ENCODE assay signal across 23 cellular contexts in genomic region chr1:150017206-150017750, GRCh38. TPM values are rescaled to one million over a fixed set of nuclear protein-coding genes. Genes with fewer than 3 reads are reported as not detected.
DNase-seq lines count a peak whose midpoint lies in the region; ATAC-seq, FAIRE-seq and TF ChIP-seq lines count a peak whose summit lies in the region.
"Had no signal": no experiment of that assay in that cellular context is flagged by ENCODE, and none has a peak within 500 bp of the region (broad histone marks: within the 10 kb centered on the region; RNA-seq: fewer than 3 reads in every experiment).

No MANE protein-coding gene starts in this region.

- in situ Hi-C loops in G401 (cut with HindIII; ENCODE audit: low sequenced_read_pairs), result no loop called here

- DNase-seq in HT-29 (ENCODE audit: low spot score), result peak; percentile 42
- peak; percentile 91 for DNase-seq in bronchial epithelial cell (ENCODE audit: low read depth)
- DNase-seq in lower lobe of right lung, result peak; percentile 53
- no peak for DNase-seq in caudate nucleus (lab: John Stamatoyannopoulos, UW)
- DNase-seq in aorta, result no peak
- no peak for DNase-seq in G401 (ENCODE audit: low spot score)
- DNase-seq: activated CD4-positive, alpha-beta memory T cell treated with anti-CD3 and anti-CD28 coated beads for 36 hours; activated T-cell treated with anti-CD3 and anti-CD28 coated beads, Interleukin-2, amount 50 U/mL, for 48 hours; CD4-positive, alpha-beta memory T cell; central memory CD4-positive, alpha-beta T cell; effector memory CD8-positive, alpha-beta T cell; GM23248; MG63; NCI-H1694; NCI-H510A; stimulated activated CD4-positive, alpha-beta T cell treated with anti-CD3 and anti-CD28 coated beads, Interleukin-12 subunit alpha, Interleukin-12 subunit beta, amount 100 ng/mL, for 4 hours had no signal

- intact Hi-C loops in lower lobe of right lung (cut with DNase I), result no loop called here
- intact Hi-C loops in aorta (cut with DNase I), result no loop called here

- no peak for TF ChIP-seq CTCF in 22Rv1 (IDR thresholded peaks at IDR 0.05)
- no peak for TF ChIP-seq CTCF in bronchial epithelial cell (IDR thresholded peaks at IDR 0.05; ENCODE audit: insufficient read depth, low read length, severe bottlenecking)
- no peak for TF ChIP-seq CTCF in lower lobe of right lung (IDR thresholded peaks at IDR 0.05)

- no peaks in the 10 kb centered on the region for H3K9me3 ChIP-seq in lower lobe of right lung
- H3K9me3 ChIP-seq in aorta (ENCODE audit: control insufficient read depth, low read length), result no peaks in the 10 kb centered on the region
- H3K9me3 ChIP-seq: MG63, prostate gland had no signal

- H3K4me3 ChIP-seq in bronchial epithelial cell (ENCODE audit: low read depth, low read length), result no peak overlapping the region
- no peak overlapping the region for H3K4me3 ChIP-seq in lower lobe of right lung
- no peak overlapping the region for H3K4me3 ChIP-seq in aorta (ENCODE audit: low read length in 2 of 2)
- H3K4me3 ChIP-seq: GM23248, MG63, prostate gland had no signal

- H3K4me1 ChIP-seq in lower lobe of right lung, result peaks cover 11% of the 10 kb centered on the region
- H3K4me1 ChIP-seq in aorta (ENCODE audit: control insufficient read depth in 1 of 2, insufficient read depth in 2 of 2, low read length in 2 of 2), result peaks cover 0 to 5% of the 10 kb centered on the region in 2 donors
- H3K4me1 ChIP-seq: prostate gland had no signal

- H3K36me3 ChIP-seq in bronchial epithelial cell (ENCODE audit: control insufficient read depth, insufficient read depth, low read length) (no peaks in the 10 kb centered on the region), lower lobe of right lung (no peaks in the 10 kb centered on the region), aorta (ENCODE audit: control insufficient read depth in 1 of 2, insufficient read depth in 2 of 2, low read length in 1 of 2) (no peaks in the 10 kb centered on the region)
- H3K36me3 ChIP-seq: MG63, prostate gland had no signal

- peak; percentile 47 for FAIRE-seq in bronchial epithelial cell (lab: Jason Lieb, UNC)
- FAIRE-seq: urothelium cell line had no signal

- H3K27ac ChIP-seq in 22Rv1 (peak overlapping the region; percentile 95), lower lobe of right lung (peak overlapping the region; percentile 77), caudate nucleus (ENCODE audit: low read depth, low read length) (no peak overlapping the region), aorta (ENCODE audit: low read depth in 1 of 2, low read length in 2 of 2) (no peak overlapping the region)
- H3K27ac ChIP-seq: GM23248, prostate gland had no signal

- H3K27me3 ChIP-seq in bronchial epithelial cell (ENCODE audit: control insufficient read depth, insufficient read depth, low read length) (no peaks in the 10 kb centered on the region), lower lobe of right lung (ENCODE audit: low read depth) (no peaks in the 10 kb centered on the region), aorta (ENCODE audit: control insufficient read depth in 1 of 2, insufficient read depth in 2 of 2, low read length in 1 of 2) (no peaks in the 10 kb centered on the region)
- H3K27me3 ChIP-seq: MG63 had no signal

- ATAC-seq in lower lobe of right lung (peak; percentile 96 to 97), GM21423 (IDR thresholded peaks at IDR 0.05; ENCODE audit: unreplicated experiment) (no peak), aorta (ENCODE audit: low FRiP score) (no peak)
- ATAC-seq: effector memory CD8-positive, alpha-beta T cell; natural killer cell treated with Interleukin-12 subunit alpha and Interleukin-12 subunit beta and Interleukin-15 and Interleukin-18, amount 100 ng/mL, for 72 hours; SK-N-SH treated with all-trans-retinoic acid at 6 μM for 48 hours; stimulated activated memory B cell treated with anti-CD40 and anti-IgM and Interleukin-4, amounts not matched to agents 10 μg/mL and 1 μg/mL and 100 μg/mL, for 72 hours had no signal

RNA-seq across cellular contexts. Expression of gene OTUD7B, which starts 6.8 kb away (rescaled TPM):
- 5.9 and 6.2 TPM in 2 replicates for total RNA-seq in HT-29 (2014; rRNA removed; shearing (Covaris generic))
- total RNA-seq in bronchial epithelial cell (15.3 and 19.2 TPM in 2 replicates), lower lobe of right lung (29.5 TPM), aorta (10 to 100 TPM; 36.0 to 41.2 TPM)
- polyA plus RNA-seq in aorta, result 1 to 10 TPM; 6.3 to 6.9 TPM
- total RNA-seq in G401 (2014; rRNA removed; shearing (Covaris generic)), result 6.0 and 11.9 TPM in 2 replicates

RNA-seq across cellular contexts. Expression of gene VPS45, which starts 50.3 kb away (rescaled TPM):
- total RNA-seq in HT-29 (2014; rRNA removed; shearing (Covaris generic)), result 8.7 and 10.5 TPM in 2 replicates
- total RNA-seq in bronchial epithelial cell (21.6 and 29.3 TPM in 2 replicates), lower lobe of right lung (36.1 TPM), aorta (10 to 100 TPM; 52.6 to 58.2 TPM)
- polyA plus RNA-seq in aorta, result 10 to 100 TPM; 19.7 to 39.7 TPM
- total RNA-seq in G401 (2014; rRNA removed; shearing (Covaris generic)), result 35.3 and 43.2 TPM in 2 replicates

Comparison
In these comparisons a context has a peak if more than half of its experiments do, and no peak if none do; other contexts are left out.
1. H3K27ac ChIP-seq: peak in 22Rv1 (single experiment) and lower lobe of right lung (single experiment); none in caudate nucleus (single experiment) and aorta (0 of 2).
2. DNase-seq: peak in HT-29 (single experiment), bronchial epithelial cell (single experiment) and lower lobe of right lung (single experiment); none in caudate nucleus (0 of 61), aorta (0 of 2) and G401 (single experiment).
3. ATAC-seq: peak in lower lobe of right lung (2 of 2); none in GM21423 (single experiment) and aorta (single experiment).